Comparison of ENCODE assay signal across 8 cellular contexts in the genomic region with DNA sequence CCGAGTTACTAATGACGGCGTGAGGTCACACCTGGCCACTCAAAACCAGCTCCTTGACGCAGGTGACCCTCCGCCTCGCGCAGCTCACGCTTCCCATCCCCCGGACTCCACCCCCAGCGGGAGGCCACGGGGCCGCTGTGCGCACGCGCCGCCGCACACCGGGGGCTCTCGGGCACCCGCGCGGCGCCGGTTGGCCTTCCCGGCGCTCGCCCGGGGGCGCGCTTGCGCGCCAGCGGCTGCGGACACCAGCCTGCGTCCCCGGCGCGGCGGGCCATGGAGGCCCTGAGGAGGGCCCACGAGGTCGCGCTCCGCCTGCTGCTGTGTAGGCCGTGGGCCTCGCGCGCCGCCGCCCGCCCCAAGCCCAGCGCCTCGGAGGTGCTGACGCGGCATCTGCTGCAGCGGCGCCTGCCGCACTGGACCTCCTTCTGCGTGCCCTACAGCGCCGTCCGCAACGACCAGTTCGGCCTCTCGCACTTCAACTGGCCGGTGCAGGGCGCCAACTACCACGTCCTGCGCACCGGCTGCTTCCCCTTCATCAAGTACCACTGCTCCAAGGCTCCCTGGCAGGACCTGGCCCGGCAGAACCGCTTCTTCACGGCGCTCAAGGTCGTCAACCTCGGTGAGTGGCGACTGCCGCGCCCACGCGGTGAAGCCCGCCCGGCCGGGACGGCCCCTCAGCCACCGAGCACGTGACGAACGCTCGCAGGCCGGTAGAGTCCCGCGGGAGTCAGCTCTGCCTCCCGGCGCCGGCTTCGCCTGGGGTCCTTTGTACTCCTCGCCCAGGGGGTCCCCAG. TPM values are rescaled to one million over a fixed set of nuclear protein-coding genes. Genes with fewer than 3 reads are reported as not detected.
A peak's percentile ranks its signal among the peaks of the same experiment; 100 is the strongest.
DNase-seq lines count a peak whose midpoint lies in the region; ATAC-seq and TF ChIP-seq lines count a peak whose summit lies in the region.

Gene C15orf61, plus strand, starts transcription at position 156 of the 794 bp plus-strand sequence. Its CDS starts 118 bp downstream, at position 274.

- peak; percentile 83 for TF ChIP-seq POLR2A in GM18951 (IDR thresholded peaks at IDR 0.05; ENCODE audit: extremely low read depth, insufficient read depth, insufficient read length)

- H3K4me3 ChIP-seq in choroid plexus epithelial cell (ENCODE audit: low read depth, low read length): peak within 1 kb of the TSS; percentile 88

- TF ChIP-seq CTCF in choroid plexus epithelial cell (conservative IDR thresholded peaks at IDR 0.05; ENCODE audit: low read depth, low read length): peak; percentile 8

- DNase-seq in AG20443 (ENCODE audit: low spot score) (peak; percentile 99), NCI-H226 (peak; percentile 79), choroid plexus epithelial cell (ENCODE audit: low read depth) (peak; percentile 72), left colon (peak; percentile 92 to 94)
- peak; percentile 72 to 73 for DNase-seq in activated CD4-positive, alpha-beta T cell treated with anti-CD3 and anti-CD28 coated beads for 24 hours (ENCODE audit: low read depth in 2 of 2)
- peak; percentile 71 to 78 for DNase-seq in stimulated activated CD4-positive, alpha-beta T cell treated with anti-CD3 and anti-CD28 coated beads, Interleukin-1b, Interleukin-23, amount 100 ng/mL, for 4 hours (ENCODE audit: low read depth in 2 of 2)

- in situ Hi-C loops in GM18951 (cut with MboI; ENCODE audit: low sequenced_read_pairs, unreplicated experiment): no loop called here

- intact Hi-C loops in left colon (cut with DNase I, micrococcal nuclease): no loop called here

- ATAC-seq in HG03139 (IDR thresholded peaks at IDR 0.05; ENCODE audit: unreplicated experiment) (peak; percentile 62), left colon (peak; percentile 89)

RNA-seq across cellular contexts. Expression of gene C15orf61, which starts in this region (rescaled TPM):
- 1 to 10 TPM; 5.5 to 7.0 TPM for total RNA-seq in left colon

Comparison
In these comparisons a context has a peak if more than half of its experiments do, and no peak if none do; other contexts are left out.
1. Peak in every context shown above with its lines: DNase-seq, ATAC-seq and H3K4me3 ChIP-seq.